In genomic region chr5:140136624-140137023, GRCh38 we compare ENCODE assay signal across 25 cellular contexts.
"Had no signal": no experiment of that assay in that cellular context is flagged by ENCODE, and none has a peak within 500 bp of the region (broad histone marks: within the 10 kb centered on the region; RNA-seq: fewer than 3 reads in every experiment).

No MANE protein-coding gene starts in this region.

- H3K9me3 Mint-ChIP-seq: natural killer cell; stimulated activated naive CD8-positive, alpha-beta T cell treated with anti-CD3 and anti-CD28 coated beads, Interleukin-15, amount 100 ng/mL, for 72 hours had no signal

- H3K27ac ChIP-seq: coronary artery, esophagus squamous epithelium, heart right ventricle, lower lobe of right lung, pancreas, right lobe of liver, suprapubic skin, transverse colon, upper lobe of right lung, uterus had no signal

- ATAC-seq: heart right ventricle; left ventricle myocardium superior; lower lobe of right lung; natural killer cell; pancreas; right lobe of liver; stimulated activated naive CD8-positive, alpha-beta T cell treated with anti-CD3 and anti-CD28 coated beads, Interleukin-15, amount 100 ng/mL, for 72 hours; upper lobe of right lung had no signal

- H3K4me3 Mint-ChIP-seq: natural killer cell; stimulated activated naive CD8-positive, alpha-beta T cell treated with anti-CD3 and anti-CD28 coated beads, Interleukin-15, amount 100 ng/mL, for 72 hours had no signal

- DNase-seq: dermis blood vessel endothelial cell; effector memory CD4-positive, alpha-beta T cell; esophagus squamous epithelium; foreskin melanocyte; glutamatergic neuron; heart right ventricle; hippocampal formation; left ventricle myocardium superior; lower lobe of right lung; natural killer cell; occipital lobe; pancreas; retina; right lobe of liver; small intestine; stimulated activated CD4-positive, alpha-beta T cell treated with anti-CD3 and anti-CD28 coated beads, Interleukin-15, amount 100 ng/mL, for 24 hours; stimulated activated CD4-positive, alpha-beta T cell treated with anti-CD3 and anti-CD28 coated beads, Interleukin-2, amount 100 ng/mL, for 48 hours; stimulated activated CD8-positive, alpha-beta memory T cell treated with anti-CD3 and anti-CD28 coated beads, Interleukin-4, amount 100 ng/mL, for 48 hours; stimulated activated naive CD4-positive, alpha-beta T cell; stimulated activated naive CD8-positive, alpha-beta T cell treated with anti-CD3 and anti-CD28 coated beads, Interleukin-15, amount 100 ng/mL, for 72 hours; transverse colon; upper lobe of right lung; uterus had no signal

- H3K36me3 ChIP-seq: esophagus squamous epithelium, heart right ventricle, lower lobe of right lung, pancreas, right lobe of liver, suprapubic skin, transverse colon, upper lobe of right lung, uterus had no signal

- H3K9me3 ChIP-seq: esophagus squamous epithelium, heart right ventricle, lower lobe of right lung, pancreas, right lobe of liver, suprapubic skin, transverse colon, upper lobe of right lung, uterus had no signal

- H3K4me1 ChIP-seq: uterus had no signal

- H3K27ac Mint-ChIP-seq: natural killer cell; stimulated activated naive CD8-positive, alpha-beta T cell treated with anti-CD3 and anti-CD28 coated beads, Interleukin-15, amount 100 ng/mL, for 72 hours had no signal

- H3K36me3 Mint-ChIP-seq: natural killer cell had no signal

- H3K27me3 Mint-ChIP-seq: stimulated activated naive CD8-positive, alpha-beta T cell treated with anti-CD3 and anti-CD28 coated beads, Interleukin-15, amount 100 ng/mL, for 72 hours had no signal

- H3K27me3 ChIP-seq: esophagus squamous epithelium, heart right ventricle, pancreas, right lobe of liver, suprapubic skin, transverse colon, upper lobe of right lung, uterus had no signal

- H3K4me3 ChIP-seq: coronary artery, esophagus squamous epithelium, heart right ventricle, lower lobe of right lung, pancreas, right lobe of liver, suprapubic skin, transverse colon, upper lobe of right lung, uterus had no signal
